ENCODE assay signal across 11 cellular contexts in the genomic region with DNA sequence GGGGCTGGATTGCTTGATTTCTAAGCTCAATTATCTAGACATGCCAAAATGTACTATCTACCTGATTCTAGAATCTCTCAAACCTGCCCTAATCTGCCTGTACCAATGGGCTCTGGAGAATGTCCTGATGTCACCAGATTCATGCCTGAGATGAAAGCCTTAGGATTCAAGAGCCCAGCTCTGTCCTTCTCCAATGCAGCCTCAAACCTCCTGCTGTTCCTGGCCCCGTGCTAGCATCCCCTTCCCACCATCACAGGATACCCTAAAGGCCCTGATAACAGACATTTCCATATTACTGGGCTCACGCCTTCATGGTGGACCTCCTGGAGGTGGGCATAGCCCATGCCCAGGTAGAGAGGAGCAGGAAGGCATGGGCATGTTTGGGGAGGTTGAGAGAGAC.
DNase-seq lines count a peak whose midpoint lies in the region; ATAC-seq and TF ChIP-seq lines count a peak whose summit lies in the region.
"Had no signal": no experiment of that assay in that cellular context is flagged by ENCODE, and none has a peak within 500 bp of the region (broad histone marks: within the 10 kb centered on the region; RNA-seq: fewer than 3 reads in every experiment).

No MANE protein-coding gene starts in this region.

- peak overlapping the region; percentile 61 for H3K4me2 ChIP-seq in DND-41 (ENCODE audit: insufficient read depth, low read length)
- peak overlapping the region; percentile 63 for H3K4me2 ChIP-seq in OCI-LY3 (ENCODE audit: low read length)

- H3K4me3 ChIP-seq in DND-41 (ENCODE audit: low read depth in 1 of 2, low read length in 2 of 2) (peak overlapping the region in 1 of 2 experiments; percentile 41; a peak in 1 of 4 replicates), OCI-LY3 (ENCODE audit: low read length) (no peak overlapping the region), breast epithelium (no peak overlapping the region), skin epidermis (no peak overlapping the region)
- H3K4me3 ChIP-seq: gastrocnemius medialis, tibial artery had no signal

- H3K9ac ChIP-seq in DND-41 (ENCODE audit: low read depth, low read length) (peak overlapping the region; percentile 66), OCI-LY3 (ENCODE audit: low read length) (no peak overlapping the region)
- H3K9ac ChIP-seq: parathyroid adenoma had no signal

- H3K79me2 ChIP-seq in DND-41 (ENCODE audit: insufficient read depth, low read length) (peaks cover 6% of the 10 kb centered on the region), OCI-LY3 (ENCODE audit: low read length) (no peaks in the 10 kb centered on the region)
- H3K79me2 ChIP-seq: parathyroid adenoma had no signal

- no peaks in the 10 kb centered on the region for H3K9me3 ChIP-seq in DND-41 (ENCODE audit: insufficient read depth, low read length, severe bottlenecking)
- H3K9me3 ChIP-seq in OCI-LY3 (ENCODE audit: insufficient read depth, low read length), result no peaks in the 10 kb centered on the region
- no peaks in the 10 kb centered on the region for H3K9me3 ChIP-seq in breast epithelium
- H3K9me3 ChIP-seq: gastrocnemius medialis, tibial artery had no signal

- TF ChIP-seq CTCF in DND-41 (IDR thresholded peaks at IDR 0.05; ENCODE audit: borderline replicate concordance, extremely low read depth, low read length, poor library complexity, severe bottlenecking) (no peak), OCI-LY3 (IDR thresholded peaks at IDR 0.05; ENCODE audit: low read depth, low read length) (no peak), breast epithelium (IDR thresholded peaks at IDR 0.05) (no peak)

- H3K27ac ChIP-seq in DND-41 (ENCODE audit: low read length), result peak overlapping the region; percentile 99
- H3K27ac ChIP-seq in OCI-LY3 (ENCODE audit: low read length), result 0 out of 2 replicates have a peak overlapping the region, but pooled peaks have one; percentile 17
- H3K27ac ChIP-seq in breast epithelium, result peak overlapping the region; percentile 10 to 48
- peak overlapping the region; percentile 26 to 96 (median 77) for H3K27ac ChIP-seq in skin epidermis
- H3K27ac ChIP-seq: gastrocnemius medialis, parathyroid adenoma, tibial artery had no signal

- peak overlapping the region; percentile 49; the same call in 1 of the 2 replicates for H2AFZ ChIP-seq in DND-41 (ENCODE audit: low read depth, low read length)
- no peak overlapping the region for H2AFZ ChIP-seq in OCI-LY3 (ENCODE audit: low read depth, low read length)
- H2AFZ ChIP-seq: parathyroid adenoma had no signal

- H3K4me1 ChIP-seq in DND-41 (ENCODE audit: insufficient read depth, low read length) (peaks cover 93% of the 10 kb centered on the region), OCI-LY3 (ENCODE audit: low read length) (peaks cover 37% of the 10 kb centered on the region), breast epithelium (no peaks in the 10 kb centered on the region)
- H3K4me1 ChIP-seq: gastrocnemius medialis, parathyroid adenoma, tibial artery had no signal

- TF ChIP-seq POLR2A in breast epithelium (IDR thresholded peaks at IDR 0.05), result no peak

- H3K27me3 ChIP-seq in DND-41 (ENCODE audit: insufficient read depth, low read length, poor library complexity) (no peaks in the 10 kb centered on the region), OCI-LY3 (ENCODE audit: low read depth, low read length) (0 out of 2 replicates have a peak, but pooled peaks cover 3% of the 10 kb centered on the region), breast epithelium (no peaks in the 10 kb centered on the region)
- H3K27me3 ChIP-seq: gastrocnemius medialis, tibial artery had no signal

- no peak for DNase-seq in DND-41
- no peak for DNase-seq in breast epithelium (ENCODE audit: low spot score in 2 of 2)
- no peak for DNase-seq in NCI-H446 treated with DMSO at 0.1 percent for 48 hours (lab: John Stamatoyannopoulos, UW)
- DNase-seq in stimulated activated CD4-positive, alpha-beta T cell treated with anti-CD3 and anti-CD28 coated beads, Interleukin-2, amount 100 ng/mL, for 48 hours, result no peak
- DNase-seq: cerebellar nuclear complex, tibial artery had no signal

- no peaks in the 10 kb centered on the region for H4K20me1 ChIP-seq in DND-41 (ENCODE audit: insufficient read depth, low read length)
- H4K20me1 ChIP-seq in OCI-LY3 (ENCODE audit: insufficient read depth, low read length), result no peaks in the 10 kb centered on the region

- H3K36me3 ChIP-seq in DND-41 (ENCODE audit: insufficient read depth, low read length), result no peaks in the 10 kb centered on the region
- no peaks in the 10 kb centered on the region for H3K36me3 ChIP-seq in OCI-LY3 (replicated peaks; ENCODE audit: low read depth, low read length)
- no peaks in the 10 kb centered on the region for H3K36me3 ChIP-seq in breast epithelium
- H3K36me3 ChIP-seq: gastrocnemius medialis, tibial artery had no signal

- intact Hi-C loops in breast epithelium (cut with DNase I; ENCODE audit: low total_unique reads), result no loop called here

- ATAC-seq in DND-41 (ENCODE audit: insufficient read depth, low read depth) (no peak), GM21717 (IDR thresholded peaks at IDR 0.05; ENCODE audit: unreplicated experiment) (no peak)
- ATAC-seq: gastrocnemius medialis had no signal

Comparison
In these comparisons a context has a peak if more than half of its experiments do, and no peak if none do; other contexts are left out.
1. H3K27ac ChIP-seq: peak in every context shown above with its lines; median percentile 99 in DND-41; 77 in skin epidermis; 29 in breast epithelium; 17 in OCI-LY3.